Comparison of ENCODE assay signal across 8 cellular contexts in genomic region chr4:75708218-75708691, GRCh38.
DNase-seq lines count a peak whose midpoint lies in the region; ATAC-seq lines count a peak whose summit lies in the region.

No MANE protein-coding gene starts in this region.

- DNase-seq in GDM1 (lab: John Stamatoyannopoulos, UW) (peak; percentile 27), activated T-cell treated with anti-CD3 and anti-CD28 coated beads for 24 hours (ENCODE audit: low read depth) (peak; percentile 27), left kidney (ENCODE audit: low read depth, low spot score) (peak; percentile 50), NCI-H1436 treated with DMSO at 0.1 percent for 48 hours (lab: John Stamatoyannopoulos, UW) (no peak), HuH-7 (ENCODE audit: low spot score) (no peak)

- ATAC-seq in HG02678 (IDR thresholded peaks at IDR 0.05; ENCODE audit: unreplicated experiment) (peak; percentile 66), GM21360 (IDR thresholded peaks at IDR 0.05; ENCODE audit: unreplicated experiment) (no peak), GM21390 (IDR thresholded peaks at IDR 0.05; ENCODE audit: unreplicated experiment) (no peak)

Comparison
In these comparisons a context has a peak if more than half of its experiments do, and no peak if none do; other contexts are left out.
1. DNase-seq: peak in GDM1 (single experiment), activated T-cell treated with anti-CD3 and anti-CD28 coated beads for 24 hours (single experiment) and left kidney (single experiment); none in NCI-H1436 treated with DMSO at 0.1 percent for 48 hours (single experiment) and HuH-7 (single experiment).